Comparison of ENCODE assay signal across 1 cellular context in genomic region chr1:161052899-161053298, GRCh38.
TF ChIP-seq lines count a peak whose summit lies in the region.

No MANE protein-coding gene starts in this region.

TF ChIP-seq in IMR-90, 13 proteins besides CTCF, POLR2A, EP300 and RAD21:
- TF ChIP-seq NFE2L2 (IDR thresholded peaks at IDR 0.05; ENCODE audit: low read depth, low read length) (no peak), MXI1 (IDR thresholded peaks at IDR 0.05; ENCODE audit: borderline replicate concordance, low read depth, low read length) (no peak), SMC3 (IDR thresholded peaks at IDR 0.05; ENCODE audit: low read depth, low read length) (no peak), MAFK (IDR thresholded peaks at IDR 0.05; ENCODE audit: low read depth, low read length) (no peak), BHLHE40 (IDR thresholded peaks at IDR 0.05; ENCODE audit: low read depth, low read length) (no peak), RFX5 (IDR thresholded peaks at IDR 0.05; ENCODE audit: low read depth, low read length) (no peak), FOS (IDR thresholded peaks at IDR 0.05; ENCODE audit: low read depth, low read length) (no peak), CEBPB (IDR thresholded peaks at IDR 0.05; ENCODE audit: low read depth, low read length) (no peak), RCOR1 (IDR thresholded peaks at IDR 0.05; ENCODE audit: insufficient replicate concordance, low read length) (no peak), CHD1 (IDR thresholded peaks at IDR 0.05; ENCODE audit: low read depth, low read length) (no peak), MAZ (IDR thresholded peaks at IDR 0.05; ENCODE audit: borderline replicate concordance, low read depth, low read length) (no peak)
- TF ChIP-seq, protein P1, sequence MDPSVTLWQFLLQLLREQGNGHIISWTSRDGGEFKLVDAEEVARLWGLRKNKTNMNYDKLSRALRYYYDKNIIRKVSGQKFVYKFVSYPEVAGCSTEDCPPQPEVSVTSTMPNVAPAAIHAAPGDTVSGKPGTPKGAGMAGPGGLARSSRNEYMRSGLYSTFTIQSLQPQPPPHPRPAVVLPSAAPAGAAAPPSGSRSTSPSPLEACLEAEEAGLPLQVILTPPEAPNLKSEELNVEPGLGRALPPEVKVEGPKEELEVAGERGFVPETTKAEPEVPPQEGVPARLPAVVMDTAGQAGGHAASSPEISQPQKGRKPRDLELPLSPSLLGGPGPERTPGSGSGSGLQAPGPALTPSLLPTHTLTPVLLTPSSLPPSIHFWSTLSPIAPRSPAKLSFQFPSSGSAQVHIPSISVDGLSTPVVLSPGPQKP (IDR thresholded peaks at IDR 0.05; ENCODE audit: borderline replicate concordance, low read depth, low read length) = no peak
- TF ChIP-seq, protein P2, sequence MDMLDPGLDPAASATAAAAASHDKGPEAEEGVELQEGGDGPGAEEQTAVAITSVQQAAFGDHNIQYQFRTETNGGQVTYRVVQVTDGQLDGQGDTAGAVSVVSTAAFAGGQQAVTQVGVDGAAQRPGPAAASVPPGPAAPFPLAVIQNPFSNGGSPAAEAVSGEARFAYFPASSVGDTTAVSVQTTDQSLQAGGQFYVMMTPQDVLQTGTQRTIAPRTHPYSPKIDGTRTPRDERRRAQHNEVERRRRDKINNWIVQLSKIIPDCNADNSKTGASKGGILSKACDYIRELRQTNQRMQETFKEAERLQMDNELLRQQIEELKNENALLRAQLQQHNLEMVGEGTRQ (IDR thresholded peaks at IDR 0.05; ENCODE audit: low read depth, low read length) = no peak
